Comparison of ENCODE assay signal across 23 cellular contexts in genomic region chr3:187352581-187353575, GRCh38. TPM values are rescaled to one million over a fixed set of nuclear protein-coding genes. Genes with fewer than 3 reads are reported as not detected.
DNase-seq lines count a peak whose midpoint lies in the region; ATAC-seq, FAIRE-seq and TF ChIP-seq lines count a peak whose summit lies in the region.
"Had no signal": no experiment of that assay in that cellular context is flagged by ENCODE, and none has a peak within 500 bp of the region (broad histone marks: within the 10 kb centered on the region; RNA-seq: fewer than 3 reads in every experiment).

No MANE protein-coding gene starts in this region.

- TF ChIP-seq POLR2A in H54 (IDR thresholded peaks at IDR 0.05; ENCODE audit: low read depth, low read length), result no peak

- H2AFZ ChIP-seq in keratinocyte (ENCODE audit: control insufficient read depth, low read length) (no peak overlapping the region), smooth muscle cell (ENCODE audit: low read depth) (peak overlapping the region; percentile 18)

- H3K4me1 Mint-ChIP-seq in stimulated activated naive CD8-positive, alpha-beta T cell treated with anti-CD3 and anti-CD28 coated beads, Interleukin-15, amount 100 ng/mL, for 72 hours, result no peaks in the 10 kb centered on the region
- H3K4me1 Mint-ChIP-seq: activated B cell treated with CpG ODN at 0.5 μM for 24 hours; activated naive CD8-positive, alpha-beta T cell treated with anti-CD3 and anti-CD28 coated beads, Interleukin-2, amount 10 ng/mL, durations not matched to agents 7 days and 5 days; nephron had no signal

- no peaks in the 10 kb centered on the region for H3K36me3 ChIP-seq in keratinocyte (ENCODE audit: control insufficient read depth in 2 of 2, extremely low read depth in 1 of 2, insufficient read depth in 2 of 2, low read length in 2 of 2)
- H3K36me3 ChIP-seq in smooth muscle cell (ENCODE audit: low read depth), result no peaks in the 10 kb centered on the region
- H3K36me3 ChIP-seq: spleen had no signal

- H3K9me3 ChIP-seq in keratinocyte (ENCODE audit: control insufficient read depth, low read depth, low read length), result no peaks in the 10 kb centered on the region
- no peaks in the 10 kb centered on the region for H3K9me3 ChIP-seq in smooth muscle cell (replicated peaks; ENCODE audit: low read depth)
- H3K9me3 ChIP-seq: spleen had no signal

- H3K27ac ChIP-seq in VCaP (peak overlapping the region; percentile 21), keratinocyte (ENCODE audit: control insufficient read depth, insufficient read depth, low read length) (no peak overlapping the region), smooth muscle cell (ENCODE audit: low read depth) (peak overlapping the region; percentile 23), caudate nucleus (ENCODE audit: low read depth, low read length) (no peak overlapping the region)
- H3K27ac ChIP-seq: spleen had no signal

- no peak overlapping the region for H3K4me3 Mint-ChIP-seq in stimulated activated naive CD8-positive, alpha-beta T cell treated with anti-CD3 and anti-CD28 coated beads, Interleukin-15, amount 100 ng/mL, for 72 hours
- H3K4me3 Mint-ChIP-seq: activated B cell treated with CpG ODN at 0.5 μM for 24 hours; activated naive CD8-positive, alpha-beta T cell treated with anti-CD3 and anti-CD28 coated beads, Interleukin-2, amount 10 ng/mL, durations not matched to agents 7 days and 5 days; activated T-helper 1 cell treated with anti-CD3 and anti-CD28 coated beads, Interleukin-12 subunit alpha, Interleukin-12 subunit beta, Interleukin-2, Interleukin-4 antibody, amounts not matched to agents 30 ng/mL and 10 ng/mL and 1 ng/mL, durations not matched to agents 14 hours and 24 hours and 36 hours; nephron had no signal

- H3K4me2 ChIP-seq in keratinocyte (ENCODE audit: control insufficient read depth, extremely low read depth, insufficient read depth, low read depth, low read length) (peak overlapping the region; percentile 31), smooth muscle cell (peak overlapping the region; percentile 43)

- H3K4me3 ChIP-seq in keratinocyte (ENCODE audit: control insufficient read depth in 2 of 3, extremely low read depth in 1 of 3, insufficient read depth in 2 of 3, low read depth in 1 of 3, low read length in 3 of 3), result no peak overlapping the region
- no peak overlapping the region for H3K4me3 ChIP-seq in smooth muscle cell
- H3K4me3 ChIP-seq: spleen had no signal

- H3K9me1 ChIP-seq in keratinocyte (ENCODE audit: control insufficient read depth, extremely low read depth, insufficient read depth, low read length), result no peaks in the 10 kb centered on the region

- H3K79me2 ChIP-seq in keratinocyte (ENCODE audit: control insufficient read depth, insufficient read depth, low read length) (no peaks in the 10 kb centered on the region), smooth muscle cell (ENCODE audit: low read depth) (no peaks in the 10 kb centered on the region)

- H3F3A ChIP-seq in smooth muscle cell (ENCODE audit: low read depth), result no peaks in the 10 kb centered on the region

- dilution Hi-C loops in keratinocyte (cut with MboI; ENCODE audit: extremely low pct_ligation_motif_present, low sequenced_read_pairs), result no loop called here

- FAIRE-seq in H54 (lab: Jason Lieb, UNC) (peak; percentile 48), keratinocyte (lab: Jason Lieb, UNC) (peak; percentile 43)

- ATAC-seq in stimulated activated naive CD8-positive, alpha-beta T cell treated with anti-CD3 and anti-CD28 coated beads, Interleukin-15, amount 100 ng/mL, for 72 hours, result no peak
- ATAC-seq in activated CD4-positive, CD25-positive, alpha-beta regulatory T cell treated with anti-CD3 and anti-CD28 coated beads, Interleukin-2, amount 50 U/mL, for 24 hours, result no peak

- no peaks in the 10 kb centered on the region for H3K9me3 Mint-ChIP-seq in stimulated activated naive CD8-positive, alpha-beta T cell treated with anti-CD3 and anti-CD28 coated beads, Interleukin-15, amount 100 ng/mL, for 72 hours
- H3K9me3 Mint-ChIP-seq: activated B cell treated with CpG ODN at 0.5 μM for 24 hours; activated naive CD8-positive, alpha-beta T cell treated with anti-CD3 and anti-CD28 coated beads, Interleukin-2, amount 10 ng/mL, durations not matched to agents 7 days and 5 days; activated T-helper 1 cell treated with anti-CD3 and anti-CD28 coated beads, Interleukin-12 subunit alpha, Interleukin-12 subunit beta, Interleukin-2, Interleukin-4 antibody, amounts not matched to agents 30 ng/mL and 10 ng/mL and 1 ng/mL, durations not matched to agents 14 hours and 24 hours and 36 hours; nephron had no signal

- H3K27ac Mint-ChIP-seq in stimulated activated naive CD8-positive, alpha-beta T cell treated with anti-CD3 and anti-CD28 coated beads, Interleukin-15, amount 100 ng/mL, for 72 hours, result no peak overlapping the region
- H3K27ac Mint-ChIP-seq: activated B cell treated with CpG ODN at 0.5 μM for 24 hours; activated naive CD8-positive, alpha-beta T cell treated with anti-CD3 and anti-CD28 coated beads, Interleukin-2, amount 10 ng/mL, durations not matched to agents 7 days and 5 days; activated T-helper 1 cell treated with anti-CD3 and anti-CD28 coated beads, Interleukin-12 subunit alpha, Interleukin-12 subunit beta, Interleukin-2, Interleukin-4 antibody, amounts not matched to agents 30 ng/mL and 10 ng/mL and 1 ng/mL, durations not matched to agents 14 hours and 24 hours and 36 hours; nephron had no signal

- DNase-seq in H54 (ENCODE audit: insufficient read length, low spot score) (no peak), keratinocyte (ENCODE audit: low read depth, low spot score) (no peak), smooth muscle cell (lab: John Stamatoyannopoulos, UW; ENCODE audit: unreplicated experiment) (no peak), caudate nucleus (lab: John Stamatoyannopoulos, UW) (no peak), iPS-NIHi7 (ENCODE audit: extremely low spot score) (no peak)
- no peak for DNase-seq in stimulated activated naive CD8-positive, alpha-beta T cell treated with anti-CD3 and anti-CD28 coated beads, Interleukin-15, amount 100 ng/mL, for 72 hours
- DNase-seq: activated B cell treated with CpG ODN at 0.5 μM for 24 hours; activated CD8-positive, alpha-beta memory T cell treated with anti-CD3 and anti-CD28 coated beads for 24 hours; activated naive CD8-positive, alpha-beta T cell treated with anti-CD3 and anti-CD28 coated beads, Interleukin-2, amount 10 ng/mL, durations not matched to agents 7 days and 5 days; C1 segment of cervical spinal cord; DMS 273 treated with DMSO at 0.1 percent for 48 hours; glutamatergic neuron; KG1; mesenchymal stem cell; NCI-H1105 treated with DMSO at 0.1 percent for 48 hours; NCI-H526; SIG-M5; spleen had no signal

- H3K27me3 Mint-ChIP-seq in stimulated activated naive CD8-positive, alpha-beta T cell treated with anti-CD3 and anti-CD28 coated beads, Interleukin-15, amount 100 ng/mL, for 72 hours, result no peaks in the 10 kb centered on the region

- peaks cover 4% of the 10 kb centered on the region for H3K4me1 ChIP-seq in keratinocyte (ENCODE audit: control insufficient read depth, extremely low read depth, insufficient read depth, low read length)
- H3K4me1 ChIP-seq in smooth muscle cell (ENCODE audit: low read depth), result peaks cover 6% of the 10 kb centered on the region
- H3K4me1 ChIP-seq: spleen had no signal

- H3K9ac ChIP-seq in keratinocyte (ENCODE audit: control insufficient read depth, extremely low read depth, insufficient read depth, low read length) (no peak overlapping the region), smooth muscle cell (ENCODE audit: low read depth) (no peak overlapping the region)

- 58% methylated on average over 13 of the region's 13 CpGs for WGBS in smooth muscle cell (ENCODE audit: low lambda C conversion rate)

- H4K20me1 ChIP-seq in keratinocyte (ENCODE audit: control insufficient read depth, extremely low read depth, insufficient read depth, low read length), result no peaks in the 10 kb centered on the region
- no peaks in the 10 kb centered on the region for H4K20me1 ChIP-seq in smooth muscle cell (ENCODE audit: low read depth)

- TF ChIP-seq CTCF in VCaP (conservative IDR thresholded peaks at IDR 0.05) (no peak), keratinocyte (optimal IDR thresholded peaks at IDR 0.05 in 1 of 3, IDR thresholded peaks at IDR 0.05 in 1 of 3, conservative IDR thresholded peaks at IDR 0.05 in 1 of 3; ENCODE audit: extremely low read depth in 1 of 3, insufficient read depth in 2 of 3, low read length in 3 of 3) (no peak), smooth muscle cell (IDR thresholded peaks at IDR 0.05; ENCODE audit: borderline replicate concordance, insufficient read depth, poor library complexity, severe bottlenecking) (no peak)

- H3K27me3 ChIP-seq in keratinocyte (ENCODE audit: control insufficient read depth, extremely low read depth, insufficient read depth, low read length), result no peaks in the 10 kb centered on the region
- no peaks in the 10 kb centered on the region for H3K27me3 ChIP-seq in smooth muscle cell (ENCODE audit: low read depth)
- H3K27me3 ChIP-seq: spleen had no signal

RNA-seq across cellular contexts. Expression of gene RTP4, which starts 15.3 kb away (rescaled TPM):
- polyA plus RNA-seq in keratinocyte, result 0.38 to 0.56 TPM (median 0.46 TPM) in 3 replicates
- polyA plus RNA-seq in keratinocyte (2011; ENCODE audit: low read depth), result 0.29 TPM
- 0.29 and 0.40 TPM in 2 replicates for polyA plus RNA-seq in keratinocyte (2011; cell fraction: cytosol; rRNA removed)
- 0.74 and 1.1 TPM in 2 replicates for polyA plus RNA-seq in keratinocyte (2011; cell fraction: nucleus; rRNA removed)
- 0.14 and 0.72 TPM in 2 replicates for polyA plus RNA-seq in keratinocyte (2012; ENCODE audit: low replicate concordance)
- polyA minus RNA-seq in keratinocyte, result 0.42 to 0.66 TPM (median 0.52 TPM) in 3 replicates
- not detected for polyA minus RNA-seq in keratinocyte (2011; cell fraction: cytosol; rRNA and poly(A)+ RNA removed)
- 0.63 TPM in 1 of 2 replicates, not detected in the other for polyA minus RNA-seq in keratinocyte (2011; cell fraction: nucleus; rRNA and poly(A)+ RNA removed)
- total RNA-seq in smooth muscle cell, result not detected in 2 replicates
- polyA plus RNA-seq in smooth muscle cell, result 0.53 TPM in 1 of 2 replicates, not detected in the other
- total RNA-seq: temporal lobe had no signal

Comparison
In these comparisons a context has a peak if more than half of its experiments do, and no peak if none do; other contexts are left out.
1. H3K27ac ChIP-seq: peak in VCaP (single experiment) and smooth muscle cell (single experiment); none in keratinocyte (single experiment) and caudate nucleus (single experiment).